ENCODE assay signal across 9 cellular contexts in genomic region chr5:45035991-45036390, GRCh38.
"Had no signal": no experiment of that assay in that cellular context is flagged by ENCODE, and none has a peak within 500 bp of the region (broad histone marks: within the 10 kb centered on the region; RNA-seq: fewer than 3 reads in every experiment).

No MANE protein-coding gene starts in this region.

- H3K4me3 Mint-ChIP-seq: HFFc6 had no signal

- H2AFZ ChIP-seq: GM23248 had no signal

- H3K4me1 ChIP-seq: HAP-1 had no signal

- H3K9me3 Mint-ChIP-seq: HFFc6 had no signal

- H3K4me3 ChIP-seq: GM23248, HAP-1, K562 had no signal

- H3K9me3 ChIP-seq: HAP-1 had no signal

- H3K9ac ChIP-seq: GM23248 had no signal

- FAIRE-seq: K562 had no signal

- H3K27ac Mint-ChIP-seq: HFFc6 had no signal

- DNase-seq: GM23248, H7, HFFc6, IMR-90, KG1 had no signal

- H3K36me3 ChIP-seq: HAP-1 had no signal

- H3K27ac ChIP-seq: GM23248, HL-60 had no signal

- ATAC-seq: HCT116, K562 had no signal
